1 cellular context compared by ENCODE assay signal in genomic region chr9:34989056-34989945, GRCh38.
TF ChIP-seq lines count a peak whose summit lies in the region.

TSS of gene DNAJB5 (plus strand) at chr9:34989745. CDS start at chr9:34990631, 886 bp downstream.

TF ChIP-seq in GM12878, 131 proteins besides CTCF, POLR2A, EP300 and RAD21 (continued from another document):
- TF ChIP-seq NFYA (IDR thresholded peaks at IDR 0.05; ENCODE audit: borderline replicate concordance, low read depth, low read length) = peak; percentile 45
- TF ChIP-seq MTA3 (IDR thresholded peaks at IDR 0.05; ENCODE audit: borderline replicate concordance, low read length) = no peak
- peak; percentile 99 for TF ChIP-seq PBX3 (IDR thresholded peaks at IDR 0.05; ENCODE audit: insufficient replicate concordance, low read depth, low read length)
- TF ChIP-seq RUNX3 (IDR thresholded peaks at IDR 0.05; ENCODE audit: low read length) = no peak
- TF ChIP-seq TCF3 (IDR thresholded peaks at IDR 0.05; ENCODE audit: borderline replicate concordance, insufficient read depth, low read depth, low read length) = 0 out of 2 replicates have a peak, but pooled peaks have one; percentile 6
- no peak for TF ChIP-seq ASH2L (IDR thresholded peaks at IDR 0.05; ENCODE audit: borderline replicate concordance, low read depth)
- peak; percentile 56 for TF ChIP-seq GATAD2B (conservative IDR thresholded peaks at IDR 0.05; ENCODE audit: low read depth)
- TF ChIP-seq TBL1XR1 (IDR thresholded peaks at IDR 0.05; ENCODE audit: low read depth, low read length) = no peak
- peak; percentile 50; the same call in 1 of the 2 replicates for TF ChIP-seq IKZF1 (conservative IDR thresholded peaks at IDR 0.05)
- TF ChIP-seq BCL11A (IDR thresholded peaks at IDR 0.05; ENCODE audit: low read depth, low read length) = no peak
- TF ChIP-seq MEF2B (IDR thresholded peaks at IDR 0.05; ENCODE audit: partially characterized antibody, poor library complexity, severe bottlenecking) = peak; percentile 11
- TF ChIP-seq PKNOX1 (IDR thresholded peaks at IDR 0.05) = peak; percentile 100
- TF ChIP-seq BHLHE40 (IDR thresholded peaks at IDR 0.05; ENCODE audit: borderline replicate concordance in 1 of 2, low read depth in 2 of 2, low read length in 1 of 2) = peak; percentile 41 to 85; a peak in 3 of 4 replicates
- TF ChIP-seq ZBTB33 (IDR thresholded peaks at IDR 0.05) = no peak
- peak; percentile 71 for TF ChIP-seq SIX5 (IDR thresholded peaks at IDR 0.05; ENCODE audit: low read depth, low read length, severe bottlenecking)
- no peak for TF ChIP-seq IRF4 (IDR thresholded peaks at IDR 0.05; ENCODE audit: low read depth, low read length)
- peak; percentile 98 for TF ChIP-seq NR2F1 (conservative IDR thresholded peaks at IDR 0.05)
- peak; percentile 56 for TF ChIP-seq SKIL (IDR thresholded peaks at IDR 0.05; ENCODE audit: low read depth, poor library complexity, severe bottlenecking)
- TF ChIP-seq POU2F2 (IDR thresholded peaks at IDR 0.05; ENCODE audit: borderline replicate concordance, low read depth, low read length) = 0 out of 3 replicates have a peak, but pooled peaks have one; percentile 17
- TF ChIP-seq CREM (IDR thresholded peaks at IDR 0.05; ENCODE audit: low read depth) = peak; percentile 77
TF ChIP-seq in GM12878: peak in this region for 42.
